In the genomic region with DNA sequence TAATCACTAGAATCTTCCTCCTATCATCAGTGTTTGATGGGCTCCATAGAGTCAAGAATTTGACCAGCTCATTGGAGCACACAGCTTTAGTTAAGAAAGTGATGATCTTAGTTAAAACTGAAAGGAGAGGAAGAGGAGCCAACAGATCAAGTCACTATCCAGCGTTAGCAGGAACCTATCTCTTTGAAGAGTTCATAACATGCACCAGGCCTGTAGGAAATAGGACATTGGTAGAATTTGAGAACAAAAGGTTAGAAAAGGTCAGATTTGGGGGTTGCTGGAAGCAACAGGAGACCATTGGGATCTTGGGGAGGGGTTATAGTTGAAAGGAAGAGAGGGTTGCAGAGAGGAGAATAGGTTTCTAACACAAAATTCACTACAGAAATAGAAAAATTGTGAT, we compare ENCODE assay signal across 20 cellular contexts. TPM values are rescaled to one million over a fixed set of nuclear protein-coding genes. Genes with fewer than 3 reads are reported as not detected.
"Had no signal": no experiment of that assay in that cellular context is flagged by ENCODE, and none has a peak within 500 bp of the region (broad histone marks: within the 10 kb centered on the region; RNA-seq: fewer than 3 reads in every experiment).

No MANE protein-coding gene starts in this region.

- H3K4me3 ChIP-seq: hepatocyte, lung, neural progenitor cell, prostate gland, right atrium auricular region, stomach had no signal

- H3K27ac ChIP-seq: hepatocyte, neural progenitor cell, prostate gland, right atrium auricular region, stomach had no signal

- H3K27ac Mint-ChIP-seq: activated CD8-positive, alpha-beta T cell treated with anti-CD3 and anti-CD28 coated beads for 36 hours; activated naive CD4-positive, alpha-beta T cell treated with anti-CD3 and anti-CD28 coated beads for 36 hours; activated T-helper 2 cell treated with anti-CD3 and anti-CD28 coated beads, Interferon-gamma antibody, Interleukin-2, Interleukin-4, amounts not matched to agents 10 μg/mL and 5 μg/mL and 100 μg/mL, durations not matched to agents 14 hours and 24 hours and 36 hours; effector memory CD8-positive, alpha-beta T cell; stimulated activated effector memory CD8-positive, alpha-beta T cell treated with anti-CD3 and anti-CD28 coated beads, Interleukin-12 subunit alpha, Interleukin-12 subunit beta, amount 100 ng/mL, for 72 hours had no signal

- H3K27me3 ChIP-seq: hepatocyte, neural progenitor cell, right atrium auricular region, stomach had no signal

- H2AFZ ChIP-seq: hepatocyte, neural progenitor cell had no signal

- H3K79me2 ChIP-seq: hepatocyte had no signal

- H3K4me2 ChIP-seq: hepatocyte, neural progenitor cell had no signal

- H3K36me3 Mint-ChIP-seq: naive B cell; neural progenitor cell; stimulated activated effector memory CD8-positive, alpha-beta T cell treated with anti-CD3 and anti-CD28 coated beads, Interleukin-12 subunit alpha, Interleukin-12 subunit beta, amount 100 ng/mL, for 72 hours had no signal

- H3K4me1 Mint-ChIP-seq: naive B cell; stimulated activated effector memory CD8-positive, alpha-beta T cell treated with anti-CD3 and anti-CD28 coated beads, Interleukin-12 subunit alpha, Interleukin-12 subunit beta, amount 100 ng/mL, for 72 hours had no signal

- H3K9me3 Mint-ChIP-seq: activated CD8-positive, alpha-beta T cell treated with anti-CD3 and anti-CD28 coated beads for 36 hours; activated naive CD4-positive, alpha-beta T cell treated with anti-CD3 and anti-CD28 coated beads for 36 hours; activated T-helper 2 cell treated with anti-CD3 and anti-CD28 coated beads, Interferon-gamma antibody, Interleukin-2, Interleukin-4, amounts not matched to agents 10 μg/mL and 5 μg/mL and 100 μg/mL, durations not matched to agents 14 hours and 24 hours and 36 hours; effector memory CD8-positive, alpha-beta T cell; neural progenitor cell; stimulated activated effector memory CD8-positive, alpha-beta T cell treated with anti-CD3 and anti-CD28 coated beads, Interleukin-12 subunit alpha, Interleukin-12 subunit beta, amount 100 ng/mL, for 72 hours had no signal

- H3K4me3 Mint-ChIP-seq: activated CD8-positive, alpha-beta T cell treated with anti-CD3 and anti-CD28 coated beads for 36 hours; activated naive CD4-positive, alpha-beta T cell treated with anti-CD3 and anti-CD28 coated beads for 36 hours; effector memory CD8-positive, alpha-beta T cell; naive B cell; neural progenitor cell; stimulated activated effector memory CD8-positive, alpha-beta T cell treated with anti-CD3 and anti-CD28 coated beads, Interleukin-12 subunit alpha, Interleukin-12 subunit beta, amount 100 ng/mL, for 72 hours had no signal

- ATAC-seq: activated CD8-positive, alpha-beta T cell treated with anti-CD3 and anti-CD28 coated beads for 36 hours; effector memory CD8-positive, alpha-beta T cell had no signal

- H3K4me1 ChIP-seq: prostate gland, right atrium auricular region had no signal

- DNase-seq: activated CD4-positive, alpha-beta T cell treated with anti-CD3 and anti-CD28 coated beads for 48 hours; activated CD4-positive, CD25-positive, alpha-beta regulatory T cell; activated CD8-positive, alpha-beta T cell treated with anti-CD3 and anti-CD28 coated beads for 36 hours; activated naive CD4-positive, alpha-beta T cell treated with anti-CD3 and anti-CD28 coated beads for 36 hours; activated T-cell treated with anti-CD3 and anti-CD28 coated beads, Interleukin-2, amount 50 U/mL, for 1 hour; dermis blood vessel endothelial cell; effector memory CD8-positive, alpha-beta T cell; naive B cell; small intestine; stimulated activated CD4-positive, alpha-beta T cell treated with anti-CD3 and anti-CD28 coated beads, Interleukin-4, amount 100 ng/mL, for 24 hours; stomach; T-helper 1 cell; trophoblast cell had no signal

- H3K36me3 ChIP-seq: neural progenitor cell, prostate gland, right atrium auricular region, stomach had no signal

- H3K9me3 ChIP-seq: prostate gland, right atrium auricular region, stomach had no signal

- H3K9ac ChIP-seq: neural progenitor cell had no signal

RNA-seq across cellular contexts. Expression of a gene that starts 11.4 kb away (rescaled TPM):
- total RNA-seq: activated CD8-positive, alpha-beta T cell treated with anti-CD3 and anti-CD28 coated beads for 36 hours; activated naive CD4-positive, alpha-beta T cell treated with anti-CD3 and anti-CD28 coated beads for 36 hours; activated T-helper 2 cell treated with anti-CD3 and anti-CD28 coated beads, Interferon-gamma antibody, Interleukin-2, Interleukin-4, amounts not matched to agents 10 μg/mL and 5 μg/mL and 100 μg/mL, durations not matched to agents 14 hours and 24 hours and 36 hours had no signal
